ENCODE assay signal across 16 cellular contexts in the genomic region with DNA sequence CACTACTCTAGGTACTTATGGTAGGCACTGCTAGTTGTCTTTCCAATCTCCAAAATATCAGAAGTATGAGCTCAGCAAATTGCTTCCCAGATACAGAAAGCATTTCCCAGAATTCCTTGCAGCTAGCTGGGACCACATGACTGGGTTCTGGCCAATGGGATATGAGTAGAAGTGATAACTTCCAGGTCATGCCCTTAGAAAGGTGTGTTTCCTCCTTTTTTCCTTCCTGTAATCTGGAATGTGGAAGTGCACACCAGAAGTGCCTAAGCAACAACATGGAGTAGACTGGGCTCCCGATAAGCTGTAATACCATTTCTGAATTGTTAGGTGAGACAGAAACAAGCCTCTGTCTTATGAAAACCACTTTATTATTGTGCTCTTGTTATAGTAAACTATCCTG.
"Had no signal": no experiment of that assay in that cellular context is flagged by ENCODE, and none has a peak within 500 bp of the region (broad histone marks: within the 10 kb centered on the region; RNA-seq: fewer than 3 reads in every experiment).

No MANE protein-coding gene starts in this region.

- H3K36me3 ChIP-seq: adrenal gland, cardiac muscle cell, heart left ventricle, lower lobe of right lung, stomach, upper lobe of left lung had no signal

- H2AFZ ChIP-seq: parathyroid adenoma had no signal

- H3K4me1 ChIP-seq: adrenal gland, parathyroid adenoma, testis had no signal

- ATAC-seq: activated T-cell treated with anti-CD3 and anti-CD28 coated beads, Interleukin-2, amount 50 U/mL, for 4 hours; heart left ventricle; left cardiac atrium; lower lobe of right lung had no signal

- H3K79me2 ChIP-seq: parathyroid adenoma had no signal

- H3K27me3 ChIP-seq: adrenal gland, cardiac muscle cell, heart left ventricle, stomach, testis, upper lobe of left lung had no signal

- H3K9me3 ChIP-seq: adrenal gland, lower lobe of right lung, stomach, testis, upper lobe of left lung had no signal

- DNase-seq: activated CD4-positive, alpha-beta memory T cell treated with anti-CD3 and anti-CD28 coated beads, Interleukin-2, amount 10 ng/mL, durations not matched to agents 7 days and 5 days; activated CD4-positive, alpha-beta T cell treated with anti-CD3 and anti-CD28 coated beads for 4 hours; activated effector memory CD4-positive, alpha-beta T cell treated with anti-CD3 and anti-CD28 coated beads, Interleukin-2, amount 50 U/mL, for 16 hours; activated T-cell treated with anti-CD3 and anti-CD28 coated beads, Interleukin-2, amount 50 U/mL, for 4 hours; adrenal gland; heart left ventricle; left cardiac atrium; lower lobe of right lung; stimulated activated CD4-positive, alpha-beta T cell treated with anti-CD3 and anti-CD28 coated beads, Interleukin-1b, Interleukin-23, amount 100 ng/mL, for 48 hours; stomach; testis; upper lobe of left lung had no signal

- H3K27ac ChIP-seq: adrenal gland, epithelial cell of prostate, heart left ventricle, lower lobe of right lung, parathyroid adenoma, testis had no signal

- FAIRE-seq: frontal cortex had no signal

- H3K4me3 ChIP-seq: adrenal gland, cardiac muscle cell, heart left ventricle, lower lobe of right lung, stomach, testis, upper lobe of left lung had no signal
